Comparison of ENCODE assay signal across 15 cellular contexts in genomic region chr3:156135921-156136655, GRCh38. TPM values are rescaled to one million over a fixed set of nuclear protein-coding genes. Genes with fewer than 3 reads are reported as not detected.
DNase-seq lines count a peak whose midpoint lies in the region; ATAC-seq and TF ChIP-seq lines count a peak whose summit lies in the region.
"Had no signal": no experiment of that assay in that cellular context is flagged by ENCODE, and none has a peak within 500 bp of the region (broad histone marks: within the 10 kb centered on the region; RNA-seq: fewer than 3 reads in every experiment).

No MANE protein-coding gene starts in this region.

- H3K27ac ChIP-seq in brain microvascular endothelial cell (no peak overlapping the region), tibial artery (peak overlapping the region; percentile 41 to 50), aorta (ENCODE audit: low read depth in 1 of 2, low read length in 2 of 2) (no peak overlapping the region)
- H3K27ac ChIP-seq: hepatocyte, skin epidermis had no signal

- H3K9me3 Mint-ChIP-seq in activated naive CD8-positive, alpha-beta T cell treated with anti-CD3 and anti-CD28 coated beads, Interleukin-2, amount 10 ng/mL, durations not matched to agents 7 days and 5 days: no peaks in the 10 kb centered on the region
- H3K9me3 Mint-ChIP-seq in activated naive CD8-positive, alpha-beta T cell treated with anti-CD3 and anti-CD28 coated beads for 36 hours: no peaks in the 10 kb centered on the region

- POLR2A ChIA-PET in activated naive CD8-positive, alpha-beta T cell treated with anti-CD3 and anti-CD28 coated beads, Interleukin-2, amount 10 ng/mL, durations not matched to agents 7 days and 5 days (lab: Charles Lee): no interaction called here

- no peaks in the 10 kb centered on the region for H3K36me3 Mint-ChIP-seq in activated naive CD8-positive, alpha-beta T cell treated with anti-CD3 and anti-CD28 coated beads, Interleukin-2, amount 10 ng/mL, durations not matched to agents 7 days and 5 days
- no peaks in the 10 kb centered on the region for H3K36me3 Mint-ChIP-seq in activated naive CD8-positive, alpha-beta T cell treated with anti-CD3 and anti-CD28 coated beads for 36 hours

- DNase-seq in activated naive CD8-positive, alpha-beta T cell treated with anti-CD3 and anti-CD28 coated beads, Interleukin-2, amount 10 ng/mL, durations not matched to agents 7 days and 5 days: no peak
- DNase-seq in activated naive CD8-positive, alpha-beta T cell treated with anti-CD3 and anti-CD28 coated beads for 36 hours: no peak
- peak; percentile 15 for DNase-seq in Jurkat, Clone E6-1 (ENCODE audit: low read depth, low spot score)
- DNase-seq in brain microvascular endothelial cell: no peak
- DNase-seq in tibial artery: no peak
- no peak for DNase-seq in cerebellum (ENCODE audit: low spot score)
- no peak for DNase-seq in aorta
- no peak for DNase-seq in inferior parietal cortex (ENCODE audit: extremely low spot score)
- DNase-seq: activated CD8-positive, alpha-beta memory T cell treated with anti-CD3 and anti-CD28 coated beads for 24 hours; DMS153; NCI-H187; SIG-M5 had no signal

- 71 to 86% methylated on average over 5 of the region's 5 CpGs for WGBS in aorta, 2 donors

- H3K4me1 ChIP-seq in tibial artery (peaks cover 0 to 80% (median 29%) of the 10 kb centered on the region in 4 donors), aorta (ENCODE audit: control insufficient read depth in 1 of 2, insufficient read depth in 2 of 2, low read length in 2 of 2) (peaks cover 4 to 7% of the 10 kb centered on the region in 2 donors)

- no peaks in the 10 kb centered on the region for H3K36me3 ChIP-seq in brain microvascular endothelial cell (replicated peaks)
- H3K36me3 ChIP-seq in tibial artery: no peaks in the 10 kb centered on the region
- no peaks in the 10 kb centered on the region for H3K36me3 ChIP-seq in aorta (ENCODE audit: control insufficient read depth in 1 of 2, insufficient read depth in 2 of 2, low read length in 1 of 2)

- no peak overlapping the region for H3K4me3 ChIP-seq in Jurkat, Clone E6-1 (ENCODE audit: low read length)
- H3K4me3 ChIP-seq in brain microvascular endothelial cell (ENCODE audit: low read depth, low read length) (no peak overlapping the region), tibial artery (no peak overlapping the region), aorta (ENCODE audit: low read length in 2 of 2) (no peak overlapping the region)
- H3K4me3 ChIP-seq: hepatocyte, skin epidermis had no signal

- peak; percentile 32 for TF ChIP-seq CTCF in brain microvascular endothelial cell (IDR thresholded peaks at IDR 0.05; ENCODE audit: low read depth, low read length, missing control alignments)
- no peak for TF ChIP-seq CTCF in tibial artery (IDR thresholded peaks at IDR 0.05)

- no peaks in the 10 kb centered on the region for H3K9me3 ChIP-seq in tibial artery
- no peaks in the 10 kb centered on the region for H3K9me3 ChIP-seq in aorta (ENCODE audit: control insufficient read depth, low read length)

- H3K27me3 Mint-ChIP-seq in activated naive CD8-positive, alpha-beta T cell treated with anti-CD3 and anti-CD28 coated beads, Interleukin-2, amount 10 ng/mL, durations not matched to agents 7 days and 5 days: peaks cover 33% of the 10 kb centered on the region
- H3K27me3 Mint-ChIP-seq in activated naive CD8-positive, alpha-beta T cell treated with anti-CD3 and anti-CD28 coated beads for 36 hours: peaks cover 30% of the 10 kb centered on the region

- H3K4me1 Mint-ChIP-seq in activated naive CD8-positive, alpha-beta T cell treated with anti-CD3 and anti-CD28 coated beads, Interleukin-2, amount 10 ng/mL, durations not matched to agents 7 days and 5 days: no peaks in the 10 kb centered on the region
- peaks cover 3% of the 10 kb centered on the region for H3K4me1 Mint-ChIP-seq in activated naive CD8-positive, alpha-beta T cell treated with anti-CD3 and anti-CD28 coated beads for 36 hours

- no peaks in the 10 kb centered on the region for H3K27me3 ChIP-seq in brain microvascular endothelial cell (replicated peaks)
- H3K27me3 ChIP-seq in tibial artery: no peaks in the 10 kb centered on the region
- no peaks in the 10 kb centered on the region for H3K27me3 ChIP-seq in aorta (ENCODE audit: control insufficient read depth in 1 of 2, insufficient read depth in 2 of 2, low read length in 1 of 2)
- H3K27me3 ChIP-seq: hepatocyte had no signal

- in situ Hi-C loops in brain microvascular endothelial cell (cut with HindIII; ENCODE audit: low pct_ligation_motif_present, low sequenced_read_pairs): no loop called here

- ATAC-seq in activated naive CD8-positive, alpha-beta T cell treated with anti-CD3 and anti-CD28 coated beads, Interleukin-2, amount 10 ng/mL, durations not matched to agents 7 days and 5 days (ENCODE audit: low read depth): peak; percentile 30
- no peak for ATAC-seq in aorta (ENCODE audit: low FRiP score)

- no peak overlapping the region for H3K27ac Mint-ChIP-seq in activated naive CD8-positive, alpha-beta T cell treated with anti-CD3 and anti-CD28 coated beads, Interleukin-2, amount 10 ng/mL, durations not matched to agents 7 days and 5 days
- H3K27ac Mint-ChIP-seq in activated naive CD8-positive, alpha-beta T cell treated with anti-CD3 and anti-CD28 coated beads for 36 hours: no peak overlapping the region

- no peak overlapping the region for H3K4me3 Mint-ChIP-seq in activated naive CD8-positive, alpha-beta T cell treated with anti-CD3 and anti-CD28 coated beads, Interleukin-2, amount 10 ng/mL, durations not matched to agents 7 days and 5 days
- H3K4me3 Mint-ChIP-seq in activated naive CD8-positive, alpha-beta T cell treated with anti-CD3 and anti-CD28 coated beads for 36 hours: no peak overlapping the region

- intact Hi-C loops in tibial artery (cut with DNase I; ENCODE audit: low total_unique reads): no loop called here
- intact Hi-C loops in aorta (cut with DNase I): loop anchor here in 1 of 2 donors (5.0 kb wide), 1 partner anchor 89 kb away; no protein-coding TSS in a partner anchor

RNA-seq across cellular contexts. Expression of gene KCNAB1, which starts 15.7 kb away (rescaled TPM):
- total RNA-seq in activated naive CD8-positive, alpha-beta T cell treated with anti-CD3 and anti-CD28 coated beads, Interleukin-2, amount 10 ng/mL, durations not matched to agents 7 days and 5 days: under 1 TPM in 1 of 2 experiments, not detected in 1; 0.09 TPM
- total RNA-seq in activated naive CD8-positive, alpha-beta T cell treated with anti-CD3 and anti-CD28 coated beads for 36 hours: not detected
- not detected for polyA plus RNA-seq in Jurkat, Clone E6-1 (2012; ENCODE audit: insufficient read depth, insufficient read length)
- total RNA-seq in cerebellum (16.2 TPM), aorta (10 to 100 TPM; 22.6 to 45.8 TPM)
- 10 to 100 TPM in 1 of 2 donors, 1 to 10 TPM in 1; 8.9 to 12.9 TPM for polyA plus RNA-seq in aorta
- total RNA-seq: mononuclear cell had no signal

Comparison
In these comparisons a context has a peak if more than half of its experiments do, and no peak if none do; other contexts are left out.
1. H3K27ac ChIP-seq: peak in tibial artery (2 of 2); none in brain microvascular endothelial cell (single experiment) and aorta (0 of 2).
2. RNA of gene KCNAB1, which starts 15.7 kb away (total RNA-seq): 22.6 to 45.8 TPM in aorta and 16.2 TPM in cerebellum (single experiment); not detected in activated naive CD8-positive, alpha-beta T cell treated with anti-CD3 and anti-CD28 coated beads for 36 hours and 0.09 TPM in activated naive CD8-positive, alpha-beta T cell treated with anti-CD3 and anti-CD28 coated beads, Interleukin-2, amount 10 ng/mL, durations not matched to agents 7 days and 5 days; every median in the first group is over 10 times any median in the second.